1 cellular context compared by ENCODE assay signal in genomic region chr12:108316153-108316892, GRCh38.
TF ChIP-seq lines count a peak whose summit lies in the region.

No MANE protein-coding gene starts in this region.

TF ChIP-seq in H1, 55 proteins besides CTCF, POLR2A, EP300 and RAD21:
- peak; percentile 72 for TF ChIP-seq CTBP2 (IDR thresholded peaks at IDR 0.05; ENCODE audit: borderline replicate concordance, insufficient read depth, insufficient read length, low read length)
- no peak for TF ChIP-seq JUN (IDR thresholded peaks at IDR 0.05; ENCODE audit: low read depth, low read length)
- no peak for TF ChIP-seq RFX5 (IDR thresholded peaks at IDR 0.05; ENCODE audit: borderline replicate concordance, low read depth, low read length)
- no peak for TF ChIP-seq CHD7 (IDR thresholded peaks at IDR 0.05; ENCODE audit: insufficient replicate concordance, low read length)
- no peak for TF ChIP-seq BCL11A (IDR thresholded peaks at IDR 0.05; ENCODE audit: low read depth in 2 of 2, low read length in 2 of 2)
- 0 out of 2 replicates have a peak, but pooled peaks have one; percentile 40 for TF ChIP-seq TCF12 (IDR thresholded peaks at IDR 0.05; ENCODE audit: low read depth, low read length)
- no peak for TF ChIP-seq SIRT6 (IDR thresholded peaks at IDR 0.05; ENCODE audit: low read length)
- no peak for TF ChIP-seq SUZ12 (IDR thresholded peaks at IDR 0.05; ENCODE audit: low read length)
- TF ChIP-seq FOSL1 (IDR thresholded peaks at IDR 0.05; ENCODE audit: insufficient read depth, low read depth, low read length), result no peak
- TF ChIP-seq ATF2 (IDR thresholded peaks at IDR 0.05; ENCODE audit: low read length), result no peak; the same call in 1 of the 2 replicates
- 0 out of 2 replicates have a peak, but pooled peaks have one; percentile 18 for TF ChIP-seq TAF1 (IDR thresholded peaks at IDR 0.05; ENCODE audit: low read depth, low read length)
- TF ChIP-seq ASH2L (IDR thresholded peaks at IDR 0.05; ENCODE audit: low read length), result no peak
- no peak for TF ChIP-seq SP2 (IDR thresholded peaks at IDR 0.05; ENCODE audit: low read length)
- no peak for TF ChIP-seq BRCA1 (IDR thresholded peaks at IDR 0.05; ENCODE audit: low read depth, low read length)
- 0 out of 2 replicates have a peak, but pooled peaks have one; percentile 31 for TF ChIP-seq TEAD4 (IDR thresholded peaks at IDR 0.05; ENCODE audit: low read depth, low read length)
- TF ChIP-seq NRF1 (IDR thresholded peaks at IDR 0.05; ENCODE audit: low read depth, low read length), result no peak
- TF ChIP-seq YY1 (IDR thresholded peaks at IDR 0.05; ENCODE audit: low read depth, low read length), result peak; percentile 47; the same call in 1 of the 2 replicates
- no peak for TF ChIP-seq ATF3 (IDR thresholded peaks at IDR 0.05; ENCODE audit: insufficient read depth, low read depth, low read length)
- TF ChIP-seq CEBPB (IDR thresholded peaks at IDR 0.05; ENCODE audit: low read depth, low read length), result no peak
- TF ChIP-seq JUND (IDR thresholded peaks at IDR 0.05; ENCODE audit: low read length), result no peak
- TF ChIP-seq CBX5 (IDR thresholded peaks at IDR 0.05; ENCODE audit: low read depth, low read length), result no peak
- no peak for TF ChIP-seq KDM4A (IDR thresholded peaks at IDR 0.05; ENCODE audit: low read depth, low read length, severe bottlenecking)
- peak; percentile 89 for TF ChIP-seq NANOG (IDR thresholded peaks at IDR 0.05; ENCODE audit: insufficient read depth, low read depth, low read length, poor library complexity, severe bottlenecking)
- TF ChIP-seq POU5F1 (IDR thresholded peaks at IDR 0.05; ENCODE audit: low read depth, low read length), result 0 out of 2 replicates have a peak, but pooled peaks have one; percentile 65
- TF ChIP-seq CREB1 (IDR thresholded peaks at IDR 0.05), result no peak
- TF ChIP-seq PHF8 (conservative IDR thresholded peaks at IDR 0.05; ENCODE audit: low read depth, low read length), result no peak
- peak; percentile 71 to 92; a peak in 3 of 4 replicates for TF ChIP-seq HDAC2 (IDR thresholded peaks at IDR 0.05; ENCODE audit: borderline replicate concordance in 1 of 2, low read depth in 2 of 2, low read length in 2 of 2)
- no peak for TF ChIP-seq E2F6 (IDR thresholded peaks at IDR 0.05)
- TF ChIP-seq POLR2AphosphoS5 (IDR thresholded peaks at IDR 0.05; ENCODE audit: low read depth, low read length), result no peak
- TF ChIP-seq SP1 (IDR thresholded peaks at IDR 0.05; ENCODE audit: low read depth, low read length), result peak; percentile 73
